27 cellular contexts compared by ENCODE assay signal in the genomic region with DNA sequence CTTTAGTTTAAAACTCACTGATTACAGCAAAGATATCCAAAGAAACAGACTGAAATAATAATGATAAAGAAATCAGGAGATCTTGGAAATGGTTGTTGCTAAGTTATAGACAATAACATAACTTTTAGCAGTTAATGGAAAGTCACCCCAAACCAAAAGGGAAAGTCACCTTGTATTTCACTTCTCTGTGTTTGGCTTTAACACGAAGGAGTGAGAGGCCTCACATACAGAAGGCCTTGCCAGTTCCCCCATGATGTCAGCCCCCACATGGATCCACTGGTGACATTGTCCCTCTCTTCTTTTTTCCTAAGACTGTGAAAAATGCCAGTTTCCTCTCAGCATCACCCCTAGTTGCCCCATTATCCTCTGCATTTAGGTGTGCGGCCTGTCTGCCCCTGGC.
"Had no signal": no experiment of that assay in that cellular context is flagged by ENCODE, and none has a peak within 500 bp of the region (broad histone marks: within the 10 kb centered on the region; RNA-seq: fewer than 3 reads in every experiment).

No MANE protein-coding gene starts in this region.

- H2AFZ ChIP-seq: neural progenitor cell had no signal

- H3K27ac Mint-ChIP-seq: naive thymus-derived CD8-positive, alpha-beta T cell; nephron; neural progenitor cell; progenitor cell of endocrine pancreas; stimulated activated effector memory CD8-positive, alpha-beta T cell treated with anti-CD3 and anti-CD28 coated beads, Interleukin-12 subunit alpha, Interleukin-12 subunit beta, amount 100 ng/mL, for 72 hours; stimulated activated naive CD8-positive, alpha-beta T cell treated with anti-CD3 and anti-CD28 coated beads, Interleukin-15, Interleukin-2, amounts not matched to agents 100 ng/mL and 50 ng/mL, for 24 hours had no signal

- H3K9ac ChIP-seq: neural progenitor cell had no signal

- H3K36me3 Mint-ChIP-seq: naive thymus-derived CD8-positive, alpha-beta T cell; neural progenitor cell; stimulated activated effector memory CD8-positive, alpha-beta T cell treated with anti-CD3 and anti-CD28 coated beads, Interleukin-12 subunit alpha, Interleukin-12 subunit beta, amount 100 ng/mL, for 72 hours had no signal

- H3K36me3 ChIP-seq: left lung, lower lobe of right lung, neural progenitor cell, neutrophil, ovary, right atrium auricular region, suprapubic skin, thoracic aorta, tibial artery, upper lobe of right lung had no signal

- H3K4me1 ChIP-seq: left lung, lower lobe of right lung, neural progenitor cell, right atrium auricular region, suprapubic skin, upper lobe of right lung had no signal

- H3K4me3 ChIP-seq: left lung, lower lobe of right lung, neural progenitor cell, ovary, right atrium auricular region, skin epidermis, suprapubic skin, thoracic aorta, tibial artery, upper lobe of right lung had no signal

- H3K27me3 ChIP-seq: left lung, neural progenitor cell, neutrophil, ovary, right atrium auricular region, suprapubic skin, tibial artery, upper lobe of right lung had no signal

- H3K4me3 Mint-ChIP-seq: naive thymus-derived CD8-positive, alpha-beta T cell; nephron; neural progenitor cell; stimulated activated effector memory CD8-positive, alpha-beta T cell treated with anti-CD3 and anti-CD28 coated beads, Interleukin-12 subunit alpha, Interleukin-12 subunit beta, amount 100 ng/mL, for 72 hours; stimulated activated naive CD8-positive, alpha-beta T cell treated with anti-CD3 and anti-CD28 coated beads, Interleukin-15, Interleukin-2, amounts not matched to agents 100 ng/mL and 50 ng/mL, for 24 hours had no signal

- H3K4me1 Mint-ChIP-seq: naive thymus-derived CD8-positive, alpha-beta T cell; nephron; stimulated activated effector memory CD8-positive, alpha-beta T cell treated with anti-CD3 and anti-CD28 coated beads, Interleukin-12 subunit alpha, Interleukin-12 subunit beta, amount 100 ng/mL, for 72 hours had no signal

- H3K9me3 Mint-ChIP-seq: nephron; neural progenitor cell; stimulated activated effector memory CD8-positive, alpha-beta T cell treated with anti-CD3 and anti-CD28 coated beads, Interleukin-12 subunit alpha, Interleukin-12 subunit beta, amount 100 ng/mL, for 72 hours; stimulated activated naive CD8-positive, alpha-beta T cell treated with anti-CD3 and anti-CD28 coated beads, Interleukin-15, Interleukin-2, amounts not matched to agents 100 ng/mL and 50 ng/mL, for 24 hours had no signal

- FAIRE-seq: kidney, urothelium cell line had no signal

- H3K27ac ChIP-seq: left lung, lower lobe of right lung, neural progenitor cell, neutrophil, ovary, right atrium auricular region, skin epidermis, suprapubic skin, thoracic aorta, tibial artery, upper lobe of right lung had no signal

- H3K9me3 ChIP-seq: left lung, lower lobe of right lung, neutrophil, ovary, right atrium auricular region, suprapubic skin, thoracic aorta, tibial artery, upper lobe of right lung had no signal

- H3K4me2 ChIP-seq: neural progenitor cell had no signal

- H3K27me3 Mint-ChIP-seq: naive thymus-derived CD8-positive, alpha-beta T cell; progenitor cell of endocrine pancreas; stimulated activated naive CD8-positive, alpha-beta T cell treated with anti-CD3 and anti-CD28 coated beads, Interleukin-15, Interleukin-2, amounts not matched to agents 100 ng/mL and 50 ng/mL, for 24 hours had no signal

- ATAC-seq: left colon; left lung; lower lobe of right lung; naive thymus-derived CD8-positive, alpha-beta T cell; sciatic nerve; stimulated activated effector memory CD8-positive, alpha-beta T cell treated with anti-CD3 and anti-CD28 coated beads, Interleukin-12 subunit alpha, Interleukin-12 subunit beta, amount 100 ng/mL, for 72 hours; upper lobe of right lung had no signal

- DNase-seq: hippocampal formation; kidney; left colon; left lung; lower lobe of right lung; mammary epithelial cell; mesenchymal stem cell; naive thymus-derived CD8-positive, alpha-beta T cell; occipital lobe; ovary; stimulated activated CD4-positive, alpha-beta T cell treated with anti-CD3 and anti-CD28 coated beads, Interleukin-4, amount 100 ng/mL, for 24 hours; stimulated activated naive CD4-positive, alpha-beta T cell; tibial artery; trophoblast cell; upper lobe of right lung had no signal
